19 cellular contexts compared by ENCODE assay signal in genomic region chr4:6731301-6731641, GRCh38. TPM values are rescaled to one million over a fixed set of nuclear protein-coding genes. Genes with fewer than 3 reads are reported as not detected.
DNase-seq lines count a peak whose midpoint lies in the region; ATAC-seq and TF ChIP-seq lines count a peak whose summit lies in the region.
"Had no signal": no experiment of that assay in that cellular context is flagged by ENCODE, and none has a peak within 500 bp of the region (broad histone marks: within the 10 kb centered on the region; RNA-seq: fewer than 3 reads in every experiment).

No MANE protein-coding gene starts in this region.

- H3K4me1 ChIP-seq in CD8-positive, alpha-beta memory T cell (ENCODE audit: insufficient read depth, low read length) = peaks cover 5% of the 10 kb centered on the region
- peaks cover 49% of the 10 kb centered on the region for H3K4me1 ChIP-seq in SJSA1 (replicated peaks)
- peaks cover 14% of the 10 kb centered on the region for H3K4me1 ChIP-seq in smooth muscle cell (ENCODE audit: low read depth)

- no peaks in the 10 kb centered on the region for H3K36me3 ChIP-seq in CD8-positive, alpha-beta memory T cell (ENCODE audit: insufficient read depth, low read length)
- no peaks in the 10 kb centered on the region for H3K36me3 ChIP-seq in SJSA1
- H3K36me3 ChIP-seq in smooth muscle cell (ENCODE audit: low read depth) = no peaks in the 10 kb centered on the region

- H2AFZ ChIP-seq in smooth muscle cell (ENCODE audit: low read depth) = no peak overlapping the region

- no peak overlapping the region for H3K4me3 Mint-ChIP-seq in CD8-positive, alpha-beta memory T cell
- no peak overlapping the region for H3K4me3 Mint-ChIP-seq in dendritic cell treated with granulocyte-macrophage colony-stimulating factor and Interleukin-4, amounts not matched to agents 40 ng/mL and 50 ng/mL, for 4 days

- no peak overlapping the region for H3K9ac ChIP-seq in smooth muscle cell (ENCODE audit: low read depth)

- POLR2A ChIA-PET in CD8-positive, alpha-beta memory T cell (lab: Charles Lee) = no interaction called here

- H3K9me3 ChIP-seq in CD8-positive, alpha-beta memory T cell (ENCODE audit: low read length) = no peaks in the 10 kb centered on the region
- H3K9me3 ChIP-seq in SJSA1 (replicated peaks) (no peaks in the 10 kb centered on the region), smooth muscle cell (replicated peaks; ENCODE audit: low read depth) (no peaks in the 10 kb centered on the region)
- H3K9me3 ChIP-seq: Caco-2 had no signal

- H3K4me3 ChIP-seq in CD8-positive, alpha-beta memory T cell (ENCODE audit: low read length) = no peak overlapping the region
- H3K4me3 ChIP-seq in SJSA1 = no peak overlapping the region
- H3K4me3 ChIP-seq in smooth muscle cell = no peak overlapping the region

- no peaks in the 10 kb centered on the region for H3K9me3 Mint-ChIP-seq in CD8-positive, alpha-beta memory T cell
- no peaks in the 10 kb centered on the region for H3K9me3 Mint-ChIP-seq in dendritic cell treated with granulocyte-macrophage colony-stimulating factor and Interleukin-4, amounts not matched to agents 40 ng/mL and 50 ng/mL, for 4 days

- CTCF ChIA-PET in CD8-positive, alpha-beta memory T cell (lab: Charles Lee) = interaction anchor here (0.6 to 1.0 kb wide), 2 partner anchors 11 to 12 kb away, joined by 3 to 5 read pairs; no protein-coding TSS in a partner anchor

- DNase-seq in CD8-positive, alpha-beta memory T cell = no peak
- DNase-seq in SJSA1 (ENCODE audit: low read depth in 1 of 2, low spot score in 2 of 2) (no peak), smooth muscle cell (lab: John Stamatoyannopoulos, UW; ENCODE audit: unreplicated experiment) (no peak), SIG-M5 (lab: John Stamatoyannopoulos, UW) (no peak), NCI-H1092 treated with DMSO at 0.1 percent for 48 hours (lab: John Stamatoyannopoulos, UW) (no peak)
- no peak for DNase-seq in stimulated activated CD4-positive, alpha-beta T cell treated with anti-CD3 and anti-CD28 coated beads, Interleukin-4, amount 100 ng/mL, for 24 hours
- DNase-seq: ACHN, AML-193, Caco-2, DMS153, Karpas-422, MM.1S, NCI-H1105 treated with DMSO at 0.1 percent for 48 hours, NCI-H187 treated with DMSO at 0.1 percent for 48 hours, NCI-H748 treated with DMSO at 0.1 percent for 48 hours, PC-3 had no signal

- no peaks in the 10 kb centered on the region for H4K20me1 ChIP-seq in smooth muscle cell (ENCODE audit: low read depth)

- no peak overlapping the region for H3K27ac Mint-ChIP-seq in CD8-positive, alpha-beta memory T cell
- peak overlapping the region; percentile 90 for H3K27ac Mint-ChIP-seq in dendritic cell treated with granulocyte-macrophage colony-stimulating factor and Interleukin-4, amounts not matched to agents 40 ng/mL and 50 ng/mL, for 4 days

- H3K79me2 ChIP-seq in smooth muscle cell (ENCODE audit: low read depth) = no peaks in the 10 kb centered on the region

- peaks cover 7% of the 10 kb centered on the region for H3F3A ChIP-seq in smooth muscle cell (ENCODE audit: low read depth)

- TF ChIP-seq CTCF in smooth muscle cell (IDR thresholded peaks at IDR 0.05; ENCODE audit: borderline replicate concordance, insufficient read depth, poor library complexity, severe bottlenecking) = no peak

- no peaks in the 10 kb centered on the region for H3K27me3 ChIP-seq in CD8-positive, alpha-beta memory T cell (ENCODE audit: insufficient read depth, low read length, poor library complexity, severe bottlenecking)
- H3K27me3 ChIP-seq in SJSA1 (replicated peaks) (no peaks in the 10 kb centered on the region), smooth muscle cell (ENCODE audit: low read depth) (no peaks in the 10 kb centered on the region)

- no peaks in the 10 kb centered on the region for H3K36me3 Mint-ChIP-seq in CD8-positive, alpha-beta memory T cell
- H3K36me3 Mint-ChIP-seq in dendritic cell treated with granulocyte-macrophage colony-stimulating factor and Interleukin-4, amounts not matched to agents 40 ng/mL and 50 ng/mL, for 4 days (ENCODE audit: low read depth) = no peaks in the 10 kb centered on the region

- ATAC-seq in activated CD4-positive, CD25-positive, alpha-beta regulatory T cell treated with anti-CD3 and anti-CD28 coated beads, Interleukin-2, amount 50 U/mL, for 24 hours = no peak
- ATAC-seq: PC-3 had no signal

- 95% methylated on average over 6 of the region's 6 CpGs for WGBS in smooth muscle cell (ENCODE audit: low lambda C conversion rate)

- H3K27ac ChIP-seq in CD8-positive, alpha-beta memory T cell (ENCODE audit: low read depth, low read length) = peak overlapping the region; percentile 83
- H3K27ac ChIP-seq in SJSA1 = 0 out of 2 replicates have a peak overlapping the region, but pooled peaks have one; percentile 99
- peak overlapping the region; percentile 76 for H3K27ac ChIP-seq in smooth muscle cell (ENCODE audit: low read depth)

- intact Hi-C loops in dendritic cell treated with granulocyte-macrophage colony-stimulating factor and Interleukin-4, amounts not matched to agents 40 ng/mL and 50 ng/mL, for 4 days (cut with micrococcal nuclease) = no loop called here

- peaks cover 0 to 5% of the 10 kb centered on the region in 2 donors for H3K27me3 Mint-ChIP-seq in CD8-positive, alpha-beta memory T cell
- H3K27me3 Mint-ChIP-seq in dendritic cell treated with granulocyte-macrophage colony-stimulating factor and Interleukin-4, amounts not matched to agents 40 ng/mL and 50 ng/mL, for 4 days = peaks cover 14% of the 10 kb centered on the region

- no peak overlapping the region for H3K4me2 ChIP-seq in smooth muscle cell

- peaks cover 0 to 6% (median 2%) of the 10 kb centered on the region in 3 donors for H3K4me1 Mint-ChIP-seq in CD8-positive, alpha-beta memory T cell
- H3K4me1 Mint-ChIP-seq in dendritic cell treated with granulocyte-macrophage colony-stimulating factor and Interleukin-4, amounts not matched to agents 40 ng/mL and 50 ng/mL, for 4 days (ENCODE audit: low read depth) = peaks cover 56% of the 10 kb centered on the region

RNA-seq across cellular contexts. Expression of gene BLOC1S4, which starts 15.3 kb away (rescaled TPM):
- total RNA-seq in CD8-positive, alpha-beta memory T cell = 10 to 100 TPM; 21.5 to 22.9 TPM
- polyA plus RNA-seq in CD8-positive, alpha-beta memory T cell = 96.7 TPM
- 14.4 and 25.0 TPM in 2 replicates for total RNA-seq in SJSA1 (2014; rRNA removed; shearing (Covaris generic))
- 20.6 and 21.8 TPM in 2 replicates for total RNA-seq in smooth muscle cell
- polyA plus RNA-seq in smooth muscle cell = 39.8 and 41.8 TPM in 2 replicates

RNA-seq across cellular contexts. Expression of gene MRFAP1L1, which starts 21.6 kb away (rescaled TPM):
- 10 to 100 TPM; 54.9 to 55.9 TPM for total RNA-seq in CD8-positive, alpha-beta memory T cell
- polyA plus RNA-seq in CD8-positive, alpha-beta memory T cell = 142 TPM
- 37.4 and 41.0 TPM in 2 replicates for total RNA-seq in SJSA1 (2014; rRNA removed; shearing (Covaris generic))
- total RNA-seq in smooth muscle cell = 67.1 and 70.2 TPM in 2 replicates
- polyA plus RNA-seq in smooth muscle cell = 46.2 and 48.9 TPM in 2 replicates

RNA-seq across cellular contexts. Expression of gene S100P, which starts 37.6 kb away (rescaled TPM):
- 1 to 10 TPM; 1.0 to 1.2 TPM for total RNA-seq in CD8-positive, alpha-beta memory T cell
- 1.7 TPM for polyA plus RNA-seq in CD8-positive, alpha-beta memory T cell
- total RNA-seq in SJSA1 (2014; rRNA removed; shearing (Covaris generic)) = not detected in 2 replicates
- 1.3 and 4.0 TPM in 2 replicates for total RNA-seq in smooth muscle cell
- 6.6 and 27.3 TPM in 2 replicates for polyA plus RNA-seq in smooth muscle cell
- total RNA-seq: H7 had no signal

RNA-seq across cellular contexts. Expression of gene KIAA0232, which starts 51.3 kb away (rescaled TPM):
- total RNA-seq in CD8-positive, alpha-beta memory T cell = 10 to 100 TPM; 16.0 to 16.4 TPM
- polyA plus RNA-seq in CD8-positive, alpha-beta memory T cell = 13.6 TPM
- total RNA-seq in SJSA1 (2014; rRNA removed; shearing (Covaris generic)) = 7.7 and 19.8 TPM in 2 replicates
- total RNA-seq in smooth muscle cell = 16.6 and 36.0 TPM in 2 replicates
- 8.4 and 9.5 TPM in 2 replicates for polyA plus RNA-seq in smooth muscle cell
